Comparison of ENCODE assay signal across 1 cellular context in genomic region chr6:20542927-20543602, GRCh38.
TF ChIP-seq lines count a peak whose summit lies in the region.

No MANE protein-coding gene starts in this region.

TF ChIP-seq in GM23338, 12 proteins besides CTCF, POLR2A, EP300 and RAD21 (continued from another document):
- no peak for TF ChIP-seq ZNF462 (CRISPR knock-in tag; IDR thresholded peaks at IDR 0.05)
- no peak for TF ChIP-seq JUNB (IDR thresholded peaks at IDR 0.05; ENCODE audit: unreplicated experiment)
- no peak for TF ChIP-seq EZH2 (IDR thresholded peaks at IDR 0.05; ENCODE audit: low read depth, unreplicated experiment)
TF ChIP-seq in GM23338: peak in this region for 0.
